ENCODE assay signal across 18 cellular contexts in genomic region chr12:42804928-42805327, GRCh38.
A peak's percentile ranks its signal among the peaks of the same experiment; 100 is the strongest.
DNase-seq lines count a peak whose midpoint lies in the region; ATAC-seq, FAIRE-seq and TF ChIP-seq lines count a peak whose summit lies in the region.
"Had no signal": no experiment of that assay in that cellular context is flagged by ENCODE, and none has a peak within 500 bp of the region (broad histone marks: within the 10 kb centered on the region; RNA-seq: fewer than 3 reads in every experiment).

No MANE protein-coding gene starts in this region.

- H3K18ac ChIP-seq in H1 (ENCODE audit: extremely low read depth, low read length) = no peak overlapping the region

- H3K36me3 ChIP-seq in HCT116 (ENCODE audit: control insufficient read depth in 1 of 2, insufficient read depth in 2 of 2, low read length in 2 of 2) (no peaks in the 10 kb centered on the region), H1 (ENCODE audit: control insufficient read depth in 2 of 4, insufficient read depth in 4 of 4, low read length in 3 of 4) (no peaks in the 10 kb centered on the region), neural progenitor cell (no peaks in the 10 kb centered on the region)
- H3K36me3 ChIP-seq: BE2C, MG63 had no signal

- 90% methylated on average over 2 of the region's 2 CpGs; no CpG with 5 or more reads in 1 of the 2 experiments for WGBS in H1 (ENCODE audit: extremely low coverage in 1 of 2, insufficient coverage in 1 of 2, insufficient read length in 1 of 2, insufficient replicate concordance in 2 of 2, low coverage in 1 of 2, low lambda C conversion rate in 2 of 2, missing lambda C conversion rate in 1 of 2), 2 experiments

- no peak overlapping the region for H3K27ac Mint-ChIP-seq in neural progenitor cell
- H3K27ac Mint-ChIP-seq: CD4-positive, alpha-beta memory T cell; T-cell had no signal

- no peak overlapping the region for H3K14ac ChIP-seq in H1 (ENCODE audit: insufficient read length)

- H3K79me1 ChIP-seq in H1 (ENCODE audit: low read depth, low read length) = no peaks in the 10 kb centered on the region

- no peak for TF ChIP-seq CTCF in HCT116 (IDR thresholded peaks at IDR 0.05 in 2 of 3, conservative IDR thresholded peaks at IDR 0.05 in 1 of 3; ENCODE audit: borderline replicate concordance in 1 of 3, insufficient read depth in 1 of 3, low read depth in 2 of 3, low read length in 2 of 3)
- TF ChIP-seq CTCF in NB4 (IDR thresholded peaks at IDR 0.05; ENCODE audit: low read depth, low read length) = no peak
- peak in 2 of 3 experiments; percentile 23 to 34; a peak in 3 of 4 replicates for TF ChIP-seq CTCF in H1 (IDR thresholded peaks at IDR 0.05; ENCODE audit: control extremely low read depth in 1 of 3, insufficient read depth in 1 of 3, low read depth in 1 of 3, low read length in 3 of 3)
- TF ChIP-seq CTCF in neural progenitor cell (IDR thresholded peaks at IDR 0.05) = no peak

- H3K9me3 ChIP-seq in HCT116 (ENCODE audit: control insufficient read depth in 1 of 2, insufficient read depth in 1 of 2, low read depth in 1 of 2, low read length in 2 of 2) (no peaks in the 10 kb centered on the region), H1 (ENCODE audit: insufficient read depth in 2 of 2, low read depth in 1 of 2, low read length in 1 of 2) (no peaks in the 10 kb centered on the region), neural progenitor cell (ENCODE audit: low read depth) (no peaks in the 10 kb centered on the region)
- H3K9me3 ChIP-seq: BE2C, MG63 had no signal

- no peaks in the 10 kb centered on the region for H4K20me1 ChIP-seq in HCT116 (ENCODE audit: insufficient read depth)
- H4K20me1 ChIP-seq in H1 (replicated peaks in 1 of 2; ENCODE audit: control insufficient read depth in 1 of 2, insufficient read depth in 2 of 2, low read length in 2 of 2) = no peaks in the 10 kb centered on the region
- H4K20me1 ChIP-seq in neural progenitor cell (ENCODE audit: low read depth) = no peaks in the 10 kb centered on the region

- H3K9ac ChIP-seq in HCT116 (ENCODE audit: low read length) (no peak overlapping the region), H1 (replicated peaks in 1 of 4; ENCODE audit: extremely low read depth in 1 of 4, low read depth in 3 of 4, low read length in 3 of 4) (no peak overlapping the region; a peak in 1 of 7 replicates), neural progenitor cell (no peak overlapping the region)
- H3K9ac ChIP-seq: KMS-11 had no signal

- POLR2A ChIA-PET in HCT116 (lab: Charles Lee) (no interaction called here), H1 (lab: Charles Lee; ENCODE audit: partially characterized antibody) (no interaction called here)

- no peak for TF ChIP-seq EP300 in H1 (IDR thresholded peaks at IDR 0.05; ENCODE audit: borderline replicate concordance in 1 of 2, low read depth in 2 of 2, low read length in 2 of 2)

- H3F3A ChIP-seq in neural progenitor cell (ENCODE audit: low read depth) = no peaks in the 10 kb centered on the region

- no peak overlapping the region for H2BK120ac ChIP-seq in H1 (replicated peaks; ENCODE audit: low read depth, low read length)

- H3K23me2 ChIP-seq in H1 (ENCODE audit: low read depth, low read length) = no peaks in the 10 kb centered on the region

- no peak for TF ChIP-seq POLR2A in HCT116 (IDR thresholded peaks at IDR 0.05; ENCODE audit: borderline replicate concordance, extremely low read depth, insufficient read depth, insufficient read length)
- TF ChIP-seq POLR2A in NB4 (IDR thresholded peaks at IDR 0.05; ENCODE audit: extremely low read depth, insufficient read length) = no peak
- no peak for TF ChIP-seq POLR2A in H1 (IDR thresholded peaks at IDR 0.05; ENCODE audit: control extremely low read depth in 1 of 2, low read depth in 2 of 2, low read length in 2 of 2)

- H3K56ac ChIP-seq in H1 (replicated peaks; ENCODE audit: insufficient read length, low read depth, low read length) = no peak overlapping the region

- ATAC-seq in HCT116 (0 out of 2 replicates have a peak, but pooled peaks have one; percentile 32), HG02610 (IDR thresholded peaks at IDR 0.05; ENCODE audit: unreplicated experiment) (no peak), HG03095 (IDR thresholded peaks at IDR 0.05; ENCODE audit: unreplicated experiment) (no peak)
- ATAC-seq: T-cell had no signal

- H3K9me2 ChIP-seq in HCT116 (ENCODE audit: insufficient read depth) = no peaks in the 10 kb centered on the region

- peaks cover 4% of the 10 kb centered on the region for H3K4me1 Mint-ChIP-seq in neural progenitor cell
- H3K4me1 Mint-ChIP-seq: CD4-positive, alpha-beta memory T cell; T-cell had no signal

- H3K79me2 ChIP-seq in HCT116 (ENCODE audit: insufficient read depth, low read length) (no peaks in the 10 kb centered on the region), H1 (ENCODE audit: control insufficient read depth in 1 of 2, insufficient read depth in 2 of 2, low read length in 2 of 2) (no peaks in the 10 kb centered on the region), neural progenitor cell (ENCODE audit: low read depth) (no peaks in the 10 kb centered on the region)

- H2BK15ac ChIP-seq in H1 (ENCODE audit: low read length) = no peak overlapping the region

- no peak overlapping the region for H4K91ac ChIP-seq in H1 (replicated peaks; ENCODE audit: insufficient read length, low read length)

- H3K27me3 ChIP-seq in HCT116 (ENCODE audit: insufficient read depth, low read length) = no peaks in the 10 kb centered on the region
- no peaks in the 10 kb centered on the region; a peak in 1 of 7 replicates for H3K27me3 ChIP-seq in H1 (replicated peaks in 1 of 4; ENCODE audit: control insufficient read depth in 3 of 4, extremely low read depth in 1 of 4, insufficient read depth in 3 of 4, low read length in 3 of 4)
- no peaks in the 10 kb centered on the region for H3K27me3 ChIP-seq in neural progenitor cell
- H3K27me3 ChIP-seq: BE2C, MG63 had no signal

- H3K9me3 Mint-ChIP-seq in neural progenitor cell = no peaks in the 10 kb centered on the region
- H3K9me3 Mint-ChIP-seq: T-cell had no signal

- no peaks in the 10 kb centered on the region for H3K4me1 ChIP-seq in HCT116 (ENCODE audit: control insufficient read depth in 1 of 2, insufficient read depth in 2 of 2, low read length in 2 of 2)
- H3K4me1 ChIP-seq in H1 (replicated peaks in 1 of 4; ENCODE audit: control insufficient read depth in 3 of 4, insufficient read depth in 4 of 4, low read length in 3 of 4) = peaks cover 0 to 10% (median 4%) of the 10 kb centered on the region in 4 experiments; a peak in 4 of 7 replicates
- no peaks in the 10 kb centered on the region for H3K4me1 ChIP-seq in neural progenitor cell

- H2BK12ac ChIP-seq in H1 (ENCODE audit: low read depth, low read length) = no peak overlapping the region

- no peak overlapping the region for H3K23ac ChIP-seq in H1 (ENCODE audit: insufficient read length)

- FAIRE-seq in H1 (lab: Jason Lieb, UNC) = no peak
- FAIRE-seq: D721Med had no signal

- H4K8ac ChIP-seq in H1 (ENCODE audit: extremely low read depth, insufficient read depth, low read length) = no peak overlapping the region

- no TSS peak for BruUV-seq in HCT116 (replicated peaks; lab: Mats Ljungman, UMichigan)

- CTCF ChIA-PET in HCT116 (lab: Charles Lee) (no interaction called here), H1 (lab: Charles Lee; ENCODE audit: partially characterized antibody) (interaction anchor here (0.9 to 1.1 kb wide), 2 partner anchors 15 to 153 kb away, joined by 3 to 5 read pairs; no protein-coding TSS in a partner anchor)

- no peak overlapping the region for H2BK20ac ChIP-seq in H1 (ENCODE audit: low read length)

- no peaks in the 10 kb centered on the region for H3K36me3 Mint-ChIP-seq in neural progenitor cell
- H3K36me3 Mint-ChIP-seq: CD4-positive, alpha-beta memory T cell; T-cell had no signal

- H3K4me3 ChIP-seq in HCT116 (replicated peaks in 1 of 2; ENCODE audit: low read depth in 1 of 2, low read length in 2 of 2) = no peak overlapping the region
- H3K4me3 ChIP-seq in NB4 (ENCODE audit: low read depth, low read length) = no peak overlapping the region
- no peak overlapping the region for H3K4me3 ChIP-seq in H1 (ENCODE audit: extremely low read depth in 1 of 4, insufficient read depth in 2 of 4, low read depth in 3 of 4, low read length in 4 of 4)
- H3K4me3 ChIP-seq in neural progenitor cell = no peak overlapping the region
- H3K4me3 ChIP-seq: MG63 had no signal

- H3K4me3 Mint-ChIP-seq in neural progenitor cell = no peak overlapping the region
- H3K4me3 Mint-ChIP-seq: CD4-positive, alpha-beta memory T cell; T-cell had no signal

- H4K5ac ChIP-seq in H1 (ENCODE audit: insufficient read length, low read depth, low read length) = no peak overlapping the region

- 0 out of 2 replicates have a peak overlapping the region, but pooled peaks have one; percentile 8 for H2BK5ac ChIP-seq in H1 (ENCODE audit: low read depth, low read length)

- H3K4me2 ChIP-seq in HCT116 (ENCODE audit: low read length) (no peak overlapping the region), H1 (ENCODE audit: insufficient read depth in 1 of 2, low read depth in 2 of 2, low read length in 2 of 2) (no peak overlapping the region), neural progenitor cell (no peak overlapping the region)
- H3K4me2 ChIP-seq: KMS-11 had no signal

- no peak overlapping the region for H3K4ac ChIP-seq in H1 (replicated peaks; ENCODE audit: insufficient read length, low read depth, low read length)

- TF ChIP-seq RAD21 in HCT116 (IDR thresholded peaks at IDR 0.05; ENCODE audit: low read depth) = peak; percentile 27; the same call in 1 of the 2 replicates
- peak; percentile 44 to 55 for TF ChIP-seq RAD21 in H1 (IDR thresholded peaks at IDR 0.05 in 1 of 2, conservative IDR thresholded peaks at IDR 0.05 in 1 of 2; ENCODE audit: low read depth in 2 of 2, low read length in 2 of 2)

- no peak overlapping the region for H2AK5ac ChIP-seq in H1 (ENCODE audit: low read depth, low read length)

- DNase-seq in HCT116 (ENCODE audit: low read depth, low spot score) = no peak
- DNase-seq in NB4 (ENCODE audit: low read depth) = peak; percentile 4
- peak in 1 of 2 experiments; percentile 9 for DNase-seq in H1 (ENCODE audit: low read depth in 1 of 2, low spot score in 2 of 2)
- DNase-seq in neural progenitor cell (ENCODE audit: low spot score) = no peak
- DNase-seq in DMS79 (lab: John Stamatoyannopoulos, UW) = no peak
- DNase-seq: BE2C; CD4-positive, alpha-beta memory T cell; EL; MG63; NCI-H1436; NCI-H2081; NCI-H524; T-cell had no signal

- H3K27ac ChIP-seq in HCT116 (ENCODE audit: low read depth, low read length) = no peak overlapping the region
- H3K27ac ChIP-seq in H1 (ENCODE audit: low read depth, low read length) = no peak overlapping the region
- no peak overlapping the region for H3K27ac ChIP-seq in neural progenitor cell
- H3K27ac ChIP-seq: KMS-11, RWPE1 had no signal

- RAD21 ChIA-PET in HCT116 (lab: Charles Lee; ENCODE audit: low non-redundant PET in 1 of 2, low total read pairs in 2 of 2, uncharacterized antibody in 2 of 2, unreplicated experiment in 2 of 2) = no interaction called here

- no peaks in the 10 kb centered on the region for H3K27me3 Mint-ChIP-seq in neural progenitor cell (ENCODE audit: insufficient read depth, low read depth)
- H3K27me3 Mint-ChIP-seq: CD4-positive, alpha-beta memory T cell; T-cell had no signal

- H2AFZ ChIP-seq in HCT116 (ENCODE audit: low read depth, low read length, poor library complexity, severe bottlenecking) (no peak overlapping the region), H1 (ENCODE audit: low read length) (no peak overlapping the region), neural progenitor cell (replicated peaks) (peak overlapping the region; percentile 0)

- intact Hi-C loops in HCT116 (cut with micrococcal nuclease) = no loop called here

TF ChIP-seq in H1, 55 proteins besides CTCF, POLR2A, EP300 and RAD21 (continues in another document):
- no peak for TF ChIP-seq TAF1 (IDR thresholded peaks at IDR 0.05; ENCODE audit: low read depth, low read length)

Comparison
In these comparisons a context has a peak if more than half of its experiments do, and no peak if none do; other contexts are left out.
1. CTCF ChIP-seq: peak in H1 (2 of 3); none in HCT116 (0 of 3), NB4 (single experiment) and neural progenitor cell (single experiment).
2. Of the 16 proteins assayed by ChIP-seq in both H1 and HCT116: peak only in H1: CTCF and MAX; only in HCT116: none; in both: RAD21; in neither: 13.